Comparison of ENCODE assay signal across 37 cellular contexts in the genomic region with DNA sequence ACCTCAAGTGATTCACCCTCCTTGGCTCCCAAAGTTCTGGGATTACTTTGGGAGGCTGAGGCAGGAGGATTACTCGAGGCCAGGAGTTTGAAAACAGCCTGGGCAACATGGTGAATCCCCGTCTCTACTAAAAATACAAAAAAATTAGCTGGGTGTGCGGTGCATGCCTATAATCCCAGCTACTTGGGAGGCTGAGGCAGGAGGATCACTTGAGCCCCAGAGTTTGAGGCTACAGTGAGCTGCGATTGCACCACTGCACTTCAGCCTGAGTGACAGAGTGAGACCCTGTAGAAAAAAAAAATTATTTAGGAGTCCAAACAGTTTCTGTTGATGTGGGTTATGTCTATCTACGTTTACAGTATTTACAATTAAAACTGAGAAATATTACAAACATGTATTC. TPM values are rescaled to one million over a fixed set of nuclear protein-coding genes. Genes with fewer than 3 reads are reported as not detected.
"Had no signal": no experiment of that assay in that cellular context is flagged by ENCODE, and none has a peak within 500 bp of the region (broad histone marks: within the 10 kb centered on the region; RNA-seq: fewer than 3 reads in every experiment).

No MANE protein-coding gene starts in this region.

- H3K36me3 Mint-ChIP-seq: activated CD8-positive, alpha-beta memory T cell treated with anti-CD3 and anti-CD28 coated beads, Interleukin-2, amount 10 ng/mL, durations not matched to agents 7 days and 5 days; activated naive CD4-positive, alpha-beta T cell treated with anti-CD3 and anti-CD28 coated beads, Interleukin-2, amount 10 ng/mL, durations not matched to agents 7 days and 5 days; activated naive CD4-positive, alpha-beta T cell treated with anti-CD3 and anti-CD28 coated beads, Interleukin-2, amount 50 U/mL, for 24 hours; activated naive CD8-positive, alpha-beta T cell had no signal

- H3K9me3 ChIP-seq: adrenal gland, body of pancreas, breast epithelium had no signal

- H3K27me3 ChIP-seq: adrenal gland, body of pancreas, brain microvascular endothelial cell, breast epithelium had no signal

- H3K4me1 Mint-ChIP-seq: activated B cell treated with CpG ODN at 0.5 μM for 24 hours; activated CD4-positive, alpha-beta memory T cell treated with anti-CD3 and anti-CD28 coated beads, Interleukin-2, amount 10 ng/mL, durations not matched to agents 7 days and 5 days; activated CD4-positive, alpha-beta T cell treated with anti-CD3 and anti-CD28 coated beads, Interleukin-2, amount 10 ng/mL, durations not matched to agents 7 days and 5 days; activated CD8-positive, alpha-beta memory T cell treated with anti-CD3 and anti-CD28 coated beads, Interleukin-2, amount 10 ng/mL, durations not matched to agents 7 days and 5 days; activated naive CD4-positive, alpha-beta T cell treated with anti-CD3 and anti-CD28 coated beads, Interleukin-2, amount 10 ng/mL, durations not matched to agents 7 days and 5 days; activated naive CD4-positive, alpha-beta T cell treated with anti-CD3 and anti-CD28 coated beads, Interleukin-2, amount 50 U/mL, for 24 hours had no signal

- H3K36me3 ChIP-seq: adrenal gland, brain microvascular endothelial cell, breast epithelium had no signal

- ATAC-seq: activated CD4-positive, alpha-beta T cell treated with anti-CD3 and anti-CD28 coated beads for 36 hours; activated CD4-positive, CD25-positive, alpha-beta regulatory T cell treated with anti-CD3 and anti-CD28 coated beads, Interleukin-2, amount 50 U/mL, for 24 hours; activated CD8-positive, alpha-beta memory T cell treated with anti-CD3 and anti-CD28 coated beads, Interleukin-2, amount 10 ng/mL, durations not matched to agents 7 days and 5 days; activated CD8-positive, alpha-beta T cell treated with anti-CD3 and anti-CD28 coated beads, Interleukin-2, amount 10 ng/mL, durations not matched to agents 7 days and 5 days; body of pancreas had no signal

- H3K4me1 ChIP-seq: adrenal gland, breast epithelium had no signal

- H3K9me3 Mint-ChIP-seq: activated B cell treated with CpG ODN at 0.5 μM for 24 hours; activated CD4-positive, alpha-beta memory T cell treated with anti-CD3 and anti-CD28 coated beads, Interleukin-2, amount 10 ng/mL, durations not matched to agents 7 days and 5 days; activated CD4-positive, alpha-beta T cell treated with anti-CD3 and anti-CD28 coated beads, Interleukin-2, amount 10 ng/mL, durations not matched to agents 7 days and 5 days; activated naive CD4-positive, alpha-beta T cell treated with anti-CD3 and anti-CD28 coated beads, Interleukin-2, amount 10 ng/mL, durations not matched to agents 7 days and 5 days; activated naive CD4-positive, alpha-beta T cell treated with anti-CD3 and anti-CD28 coated beads, Interleukin-2, amount 50 U/mL, for 24 hours; activated T-cell treated with anti-CD3 and anti-CD28 coated beads, Interleukin-2, amount 50 U/mL, for 24 hours; activated T-helper 2 cell treated with anti-CD3 and anti-CD28 coated beads, Interferon-gamma antibody, Interleukin-2, Interleukin-4, amounts not matched to agents 10 μg/mL and 5 μg/mL and 100 μg/mL, durations not matched to agents 14 hours and 24 hours and 36 hours; T-helper 1 cell treated with Interleukin-12 subunit alpha and Interleukin-12 subunit beta and Interleukin-4 antibody, amounts not matched to agents 30 μg/mL and 1 μg/mL, for 36 hours; T-helper 2 cell treated with Interferon-gamma antibody and Interleukin-4, amounts not matched to agents 5 μg/mL and 100 μg/mL, for 36 hours had no signal

- H3K27ac Mint-ChIP-seq: activated B cell treated with CpG ODN at 0.5 μM for 24 hours; activated CD4-positive, alpha-beta memory T cell treated with anti-CD3 and anti-CD28 coated beads, Interleukin-2, amount 10 ng/mL, durations not matched to agents 7 days and 5 days; activated CD4-positive, alpha-beta T cell treated with anti-CD3 and anti-CD28 coated beads for 36 hours; activated CD4-positive, alpha-beta T cell treated with anti-CD3 and anti-CD28 coated beads, Interleukin-2, amount 10 ng/mL, durations not matched to agents 7 days and 5 days; activated CD8-positive, alpha-beta memory T cell treated with anti-CD3 and anti-CD28 coated beads, Interleukin-2, amount 10 ng/mL, durations not matched to agents 7 days and 5 days; activated CD8-positive, alpha-beta T cell treated with anti-CD3 and anti-CD28 coated beads, Interleukin-2, amount 10 ng/mL, durations not matched to agents 7 days and 5 days; activated naive CD4-positive, alpha-beta T cell treated with anti-CD3 and anti-CD28 coated beads, Interleukin-2, amount 10 ng/mL, durations not matched to agents 7 days and 5 days; activated naive CD4-positive, alpha-beta T cell treated with anti-CD3 and anti-CD28 coated beads, Interleukin-2, amount 50 U/mL, for 24 hours; activated naive CD8-positive, alpha-beta T cell; activated T-cell treated with anti-CD3 and anti-CD28 coated beads, Interleukin-2, amount 50 U/mL, for 24 hours; activated T-helper 2 cell treated with anti-CD3 and anti-CD28 coated beads, Interferon-gamma antibody, Interleukin-2, Interleukin-4, amounts not matched to agents 10 μg/mL and 5 μg/mL and 100 μg/mL, durations not matched to agents 14 hours and 24 hours and 36 hours; T-helper 1 cell treated with Interleukin-12 subunit alpha and Interleukin-12 subunit beta and Interleukin-4 antibody, amounts not matched to agents 30 μg/mL and 1 μg/mL, for 36 hours; T-helper 2 cell treated with Interferon-gamma antibody and Interleukin-4, amounts not matched to agents 5 μg/mL and 100 μg/mL, for 36 hours had no signal

- DNase-seq: activated B cell treated with CpG ODN at 0.5 μM for 24 hours; activated CD4-positive, alpha-beta memory T cell treated with anti-CD3 and anti-CD28 coated beads, Interleukin-2, amount 10 ng/mL, durations not matched to agents 7 days and 5 days; activated CD4-positive, alpha-beta T cell treated with anti-CD3 and anti-CD28 coated beads for 1 hour; activated CD4-positive, alpha-beta T cell treated with anti-CD3 and anti-CD28 coated beads for 36 hours; activated CD4-positive, alpha-beta T cell treated with anti-CD3 and anti-CD28 coated beads for 48 hours; activated CD4-positive, alpha-beta T cell treated with anti-CD3 and anti-CD28 coated beads, Interleukin-2, amount 10 ng/mL, durations not matched to agents 7 days and 5 days; activated CD4-positive, alpha-beta T cell treated with anti-CD3 and anti-CD28 coated beads, Interleukin-2, amount 50 U/mL, for 48 hours; activated CD8-positive, alpha-beta memory T cell treated with anti-CD3 and anti-CD28 coated beads for 24 hours; activated CD8-positive, alpha-beta memory T cell treated with anti-CD3 and anti-CD28 coated beads, Interleukin-2, amount 10 ng/mL, durations not matched to agents 7 days and 5 days; activated CD8-positive, alpha-beta memory T cell treated with anti-CD3 and anti-CD28 coated beads, Interleukin-2, amount 50 U/mL, for 48 hours; activated CD8-positive, alpha-beta T cell treated with anti-CD3 and anti-CD28 coated beads, Interleukin-2, amount 10 ng/mL, durations not matched to agents 7 days and 5 days; activated effector memory CD4-positive, alpha-beta T cell treated with Interleukin-2 at 50 U/mL for 16 hours; activated gamma-delta T cell; activated naive CD4-positive, alpha-beta T cell treated with anti-CD3 and anti-CD28 coated beads, Interleukin-2, amount 10 ng/mL, durations not matched to agents 7 days and 5 days; activated naive CD4-positive, alpha-beta T cell treated with Interleukin-2 at 50 U/mL for 16 hours; activated T-cell treated with anti-CD3 and anti-CD28 coated beads, Interleukin-2, amount 50 U/mL, for 24 hours; activated T-cell treated with anti-CD3 and anti-CD28 coated beads, Interleukin-2, amount 50 U/mL, for 48 hours; adrenal gland; amniotic stem cell; aorta; body of pancreas; brain microvascular endothelial cell; central memory CD4-positive, alpha-beta T cell; T-helper 1 cell; T-helper 2 cell; T-helper 9 cell had no signal

- H3K4me3 Mint-ChIP-seq: activated B cell treated with CpG ODN at 0.5 μM for 24 hours; activated CD4-positive, alpha-beta memory T cell treated with anti-CD3 and anti-CD28 coated beads, Interleukin-2, amount 10 ng/mL, durations not matched to agents 7 days and 5 days; activated CD4-positive, alpha-beta T cell treated with anti-CD3 and anti-CD28 coated beads for 36 hours; activated CD4-positive, alpha-beta T cell treated with anti-CD3 and anti-CD28 coated beads, Interleukin-2, amount 10 ng/mL, durations not matched to agents 7 days and 5 days; activated CD8-positive, alpha-beta memory T cell treated with anti-CD3 and anti-CD28 coated beads, Interleukin-2, amount 10 ng/mL, durations not matched to agents 7 days and 5 days; activated CD8-positive, alpha-beta T cell treated with anti-CD3 and anti-CD28 coated beads, Interleukin-2, amount 10 ng/mL, durations not matched to agents 7 days and 5 days; activated naive CD4-positive, alpha-beta T cell treated with anti-CD3 and anti-CD28 coated beads, Interleukin-2, amount 10 ng/mL, durations not matched to agents 7 days and 5 days; activated naive CD4-positive, alpha-beta T cell treated with anti-CD3 and anti-CD28 coated beads, Interleukin-2, amount 50 U/mL, for 24 hours; activated naive CD8-positive, alpha-beta T cell; activated T-cell treated with anti-CD3 and anti-CD28 coated beads, Interleukin-2, amount 50 U/mL, for 24 hours; T-helper 1 cell treated with Interleukin-12 subunit alpha and Interleukin-12 subunit beta and Interleukin-4 antibody, amounts not matched to agents 30 μg/mL and 1 μg/mL, for 36 hours; T-helper 2 cell treated with Interferon-gamma antibody and Interleukin-4, amounts not matched to agents 5 μg/mL and 100 μg/mL, for 36 hours had no signal

- H3K4me3 ChIP-seq: adrenal gland, body of pancreas, breast epithelium had no signal

- H3K27ac ChIP-seq: adrenal gland, brain microvascular endothelial cell, breast epithelium, VCaP had no signal

RNA-seq across cellular contexts. Expression of gene FOXA3, which starts 6.7 kb away (rescaled TPM):
- total RNA-seq: activated B cell treated with CpG ODN at 0.5 μM for 24 hours; activated CD4-positive, alpha-beta memory T cell treated with anti-CD3 and anti-CD28 coated beads, Interleukin-2, amount 10 ng/mL, durations not matched to agents 7 days and 5 days; activated CD4-positive, alpha-beta T cell treated with anti-CD3 and anti-CD28 coated beads, Interleukin-2, amount 10 ng/mL, durations not matched to agents 7 days and 5 days; activated CD8-positive, alpha-beta T cell treated with anti-CD3 and anti-CD28 coated beads, Interleukin-2, amount 10 ng/mL, durations not matched to agents 7 days and 5 days; adrenal gland; cardiac septum; cerebellum had no signal

RNA-seq across cellular contexts. Expression of gene NANOS2, which starts 43.8 kb away (rescaled TPM):
- total RNA-seq: activated B cell treated with CpG ODN at 0.5 μM for 24 hours; activated CD4-positive, alpha-beta memory T cell treated with anti-CD3 and anti-CD28 coated beads, Interleukin-2, amount 10 ng/mL, durations not matched to agents 7 days and 5 days; activated CD4-positive, alpha-beta T cell treated with anti-CD3 and anti-CD28 coated beads for 36 hours; activated CD4-positive, alpha-beta T cell treated with anti-CD3 and anti-CD28 coated beads, Interleukin-2, amount 10 ng/mL, durations not matched to agents 7 days and 5 days; activated CD8-positive, alpha-beta T cell treated with anti-CD3 and anti-CD28 coated beads, Interleukin-2, amount 10 ng/mL, durations not matched to agents 7 days and 5 days; activated T-helper 2 cell treated with anti-CD3 and anti-CD28 coated beads, Interferon-gamma antibody, Interleukin-2, Interleukin-4, amounts not matched to agents 10 μg/mL and 5 μg/mL and 100 μg/mL, durations not matched to agents 14 hours and 24 hours and 36 hours; adrenal gland; aorta; astrocyte; body of pancreas; breast epithelium; cardiac septum; cerebellum had no signal
- polyA plus RNA-seq: adrenal gland, aorta had no signal
